ENCODE assay signal across 1 cellular context in the genomic region with DNA sequence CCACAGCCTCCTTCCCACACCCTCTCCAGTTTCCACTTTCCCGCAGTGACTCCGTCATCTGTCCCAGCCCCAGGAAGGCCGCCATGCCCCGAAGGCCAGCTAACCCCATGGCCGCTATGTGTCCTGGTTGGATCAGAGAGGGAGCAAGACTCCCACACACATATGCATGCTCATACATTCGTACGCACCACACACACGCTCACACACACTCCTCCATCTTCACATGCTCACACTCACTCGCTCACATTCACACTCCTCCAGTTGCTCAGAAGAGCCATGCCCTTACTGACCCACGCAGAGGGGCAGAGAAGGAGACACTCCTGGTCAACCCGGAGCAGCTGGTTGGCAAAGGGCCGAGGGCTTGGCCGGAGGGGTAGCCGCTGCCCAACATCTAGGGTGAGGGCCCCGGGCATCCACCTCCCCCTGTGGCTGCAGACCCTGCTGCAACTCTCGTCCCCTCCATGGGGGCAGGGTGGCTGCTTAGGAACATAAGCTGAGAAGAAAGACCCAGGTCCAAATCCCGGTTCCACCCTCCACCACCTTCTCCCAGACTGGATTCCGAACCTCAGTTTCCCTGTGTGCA.
TF ChIP-seq lines count a peak whose summit lies in the region.

No MANE protein-coding gene starts in this region.

TF ChIP-seq in HEK293, 187 proteins besides CTCF, POLR2A, EP300 and RAD21:
- TF ChIP-seq ZNF404 (tag by site-specific recombination; IDR thresholded peaks at IDR 0.05) (no peak), EGR2 (tag by site-specific recombination; IDR thresholded peaks at IDR 0.05; ENCODE audit: low read depth) (peak; percentile 53)
